ENCODE assay signal across 18 cellular contexts in the genomic region with DNA sequence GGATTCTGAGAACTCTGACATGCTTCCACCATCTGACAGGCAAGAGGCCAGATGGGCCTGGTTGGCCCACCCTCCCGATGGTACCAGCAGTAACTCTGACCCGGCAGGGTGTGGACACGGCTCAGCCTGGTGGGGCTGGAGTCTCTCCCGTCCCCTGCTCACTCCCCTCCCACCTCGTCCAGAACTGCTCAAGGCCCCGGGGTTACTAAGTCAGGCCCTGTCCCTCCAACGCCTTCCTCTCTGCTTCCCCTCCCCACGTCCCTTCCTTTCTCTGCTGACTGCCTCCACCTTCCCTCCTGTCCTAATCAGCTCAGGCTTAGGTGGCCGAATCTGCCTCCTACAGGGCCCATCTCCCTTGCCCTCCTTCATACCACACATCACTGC. TPM values are rescaled to one million over a fixed set of nuclear protein-coding genes. Genes with fewer than 3 reads are reported as not detected.
DNase-seq lines count a peak whose midpoint lies in the region; ATAC-seq and TF ChIP-seq lines count a peak whose summit lies in the region.
"Had no signal": no experiment of that assay in that cellular context is flagged by ENCODE, and none has a peak within 500 bp of the region (broad histone marks: within the 10 kb centered on the region; RNA-seq: fewer than 3 reads in every experiment).

No MANE protein-coding gene starts in this region.

- intact Hi-C loops in OCI-LY7 (cut with micrococcal nuclease; ENCODE audit: unreplicated experiment): no loop called here
- intact Hi-C loops in colonic mucosa (cut with DNase I): no loop called here
- intact Hi-C loops in spleen (cut with DNase I; ENCODE audit: low total_unique reads): no loop called here
- intact Hi-C loops in PC-9 (cut with micrococcal nuclease; ENCODE audit: unreplicated experiment): no loop called here

- DNase-seq in OCI-LY7 (ENCODE audit: low spot score) (no peak), colonic mucosa (no peak), spleen (peak; percentile 61), PC-9 (no peak), occipital lobe (lab: John Stamatoyannopoulos, UW) (no peak)
- DNase-seq: DMS153, KG1, NCI-H1048, NCI-H146, NCI-H2081 treated with DMSO at 0.1 percent for 48 hours, NCI-H526 had no signal

- TF ChIP-seq POLR2A in spleen (IDR thresholded peaks at IDR 0.05): no peak

- H2AFZ ChIP-seq in OCI-LY7 (ENCODE audit: low read length): peak overlapping the region; percentile 39; the same call in 1 of the 2 replicates
- no peak overlapping the region for H2AFZ ChIP-seq in PC-9

- WGBS in spleen, 5 donors: 45 to 80% (median 63%) methylated on average over 7 to 9 of the region's 9 CpGs

- H3K9me2 ChIP-seq in OCI-LY7 (ENCODE audit: insufficient read depth, low read length) (no peaks in the 10 kb centered on the region), PC-9 (ENCODE audit: insufficient read depth) (no peaks in the 10 kb centered on the region)

- H3K9me3 ChIP-seq in OCI-LY7 (ENCODE audit: low read length) (no peaks in the 10 kb centered on the region), colonic mucosa (no peaks in the 10 kb centered on the region), mucosa of rectum (ENCODE audit: control insufficient read depth in 2 of 2, low read length in 2 of 2) (no peaks in the 10 kb centered on the region), spleen (peaks cover 0 to 2% (median 0%) of the 10 kb centered on the region in 8 donors), PC-9 (ENCODE audit: insufficient read depth, low read depth) (no peaks in the 10 kb centered on the region)

- no peaks in the 10 kb centered on the region for H3K79me2 ChIP-seq in OCI-LY7 (ENCODE audit: insufficient read depth, low read depth, low read length)
- no peaks in the 10 kb centered on the region; the same call in 1 of the 2 replicates for H3K79me2 ChIP-seq in PC-9 (ENCODE audit: low read depth)

- H3K27ac ChIP-seq in OCI-LY7 (ENCODE audit: low read depth, low read length, poor library complexity, severe bottlenecking) (no peak overlapping the region), colonic mucosa (peak overlapping the region; percentile 96), mucosa of rectum (ENCODE audit: low read depth in 2 of 2, low read length in 2 of 2) (peak overlapping the region; percentile 98 to 99), spleen (no peak overlapping the region), PC-9 (no peak overlapping the region)

- H3K36me3 ChIP-seq in OCI-LY7 (ENCODE audit: insufficient read depth, low read length) (no peaks in the 10 kb centered on the region), colonic mucosa (no peaks in the 10 kb centered on the region), mucosa of rectum (ENCODE audit: control insufficient read depth in 2 of 2, insufficient read depth in 2 of 2, low read length in 2 of 2) (no peaks in the 10 kb centered on the region), spleen (no peaks in the 10 kb centered on the region), PC-9 (ENCODE audit: low read depth) (no peaks in the 10 kb centered on the region)

- no peaks in the 10 kb centered on the region for H3K27me3 ChIP-seq in colonic mucosa
- H3K27me3 ChIP-seq in mucosa of rectum (ENCODE audit: control insufficient read depth in 2 of 2, insufficient read depth in 2 of 2, low read length in 2 of 2): no peaks in the 10 kb centered on the region
- peaks cover 0 to 7% (median 0%) of the 10 kb centered on the region in 7 donors for H3K27me3 ChIP-seq in spleen (replicated peaks in 1 of 7)
- H3K27me3 ChIP-seq in PC-9 (ENCODE audit: insufficient read depth, low read depth): no peaks in the 10 kb centered on the region

- H3K9ac ChIP-seq in colonic mucosa (ENCODE audit: low read depth in 2 of 2, low read length in 2 of 2): peak overlapping the region; percentile 76 to 86
- H3K9ac ChIP-seq in mucosa of rectum (ENCODE audit: low read depth in 1 of 2, low read length in 2 of 2): peak overlapping the region; percentile 51 to 74

- no peak overlapping the region for H3K4me3 ChIP-seq in OCI-LY7 (ENCODE audit: low read depth, low read length, poor library complexity, severe bottlenecking)
- H3K4me3 ChIP-seq in colonic mucosa: no peak overlapping the region
- peak overlapping the region in 1 of 2 donors; percentile 58 for H3K4me3 ChIP-seq in mucosa of rectum (ENCODE audit: low read length in 2 of 2)
- no peak overlapping the region for H3K4me3 ChIP-seq in spleen
- no peak overlapping the region for H3K4me3 ChIP-seq in PC-9

- H3F3A ChIP-seq in PC-9 (ENCODE audit: insufficient read depth, low read depth): peaks cover 20% of the 10 kb centered on the region

- H3K4me1 ChIP-seq in OCI-LY7 (ENCODE audit: insufficient read depth, low read length, poor library complexity, severe bottlenecking) (peaks cover 8% of the 10 kb centered on the region), colonic mucosa (no peaks in the 10 kb centered on the region), mucosa of rectum (ENCODE audit: control insufficient read depth in 2 of 2, insufficient read depth in 2 of 2, low read length in 2 of 2) (peaks cover 16 to 26% of the 10 kb centered on the region in 2 donors), spleen (peaks cover 0 to 11% (median 0%) of the 10 kb centered on the region in 6 donors), PC-9 (replicated peaks; ENCODE audit: insufficient read depth) (peaks cover 22% of the 10 kb centered on the region)

- TF ChIP-seq CTCF in OCI-LY7 (conservative IDR thresholded peaks at IDR 0.05; ENCODE audit: low read length) (no peak), colonic mucosa (IDR thresholded peaks at IDR 0.05) (no peak), spleen (IDR thresholded peaks at IDR 0.05 in 8 of 11, conservative IDR thresholded peaks at IDR 0.05 in 3 of 11) (no peak), PC-9 (conservative IDR thresholded peaks at IDR 0.05) (no peak)

- BruUV-seq in OCI-LY7 (replicated peaks; lab: Mats Ljungman, UMichigan) (no TSS peak), PC-9 (replicated peaks; lab: Mats Ljungman, UMichigan) (no TSS peak)

- CTCF ChIA-PET in OCI-LY7 (lab: Charles Lee; ENCODE audit: unreplicated experiment) (no interaction called here), PC-9 (lab: Charles Lee) (no interaction called here)

- ATAC-seq in GM21381 (IDR thresholded peaks at IDR 0.05; ENCODE audit: unreplicated experiment): no peak
- ATAC-seq: HCT116, Right ventricle myocardium inferior, SK-N-SH treated with all-trans-retinoic acid at 6 μM for 48 hours had no signal

- H3K4me2 ChIP-seq in OCI-LY7 (ENCODE audit: low read length) (peak overlapping the region; percentile 7; the same call in 1 of the 2 replicates), PC-9 (no peak overlapping the region)

- POLR2A ChIA-PET in OCI-LY7 (lab: Charles Lee) (no interaction called here), PC-9 (lab: Charles Lee; ENCODE audit: unreplicated experiment) (interaction anchor here (0.5 to 0.6 kb wide), 3 partner anchors 12 to 328 kb away, joined by 3 read pairs; no protein-coding TSS in a partner anchor)

- H4K20me1 ChIP-seq in OCI-LY7 (ENCODE audit: insufficient read depth, low read length): no peaks in the 10 kb centered on the region
- H4K20me1 ChIP-seq in PC-9 (ENCODE audit: insufficient read depth): no peaks in the 10 kb centered on the region

RNA-seq across cellular contexts. Expression of a gene that starts 12.5 kb away (rescaled TPM):
- not detected in 2 replicates for total RNA-seq in OCI-LY7 (2014; rRNA removed; shearing (Covaris generic))
- total RNA-seq in OCI-LY7 (2022): not detected in 2 replicates
- not detected for total RNA-seq in colonic mucosa
- total RNA-seq in spleen: not detected
- under 1 TPM in 1 of 3 donors, not detected in 2; 0.13 TPM for polyA plus RNA-seq in spleen
- total RNA-seq in PC-9 (2021): 3.0 and 6.3 TPM in 2 replicates
- total RNA-seq in occipital lobe: not detected
- total RNA-seq: M059J, Right ventricle myocardium inferior had no signal
- polyA plus RNA-seq: BJ had no signal

RNA-seq across cellular contexts. Expression of a gene that starts 37.9 kb away (rescaled TPM):
- total RNA-seq in OCI-LY7 (2014; rRNA removed; shearing (Covaris generic)): not detected in 2 replicates
- total RNA-seq in OCI-LY7 (2022): not detected in 2 replicates
- total RNA-seq in colonic mucosa: under 1 TPM; 0.11 to 0.40 TPM
- total RNA-seq in spleen: not detected
- polyA plus RNA-seq in spleen: under 1 TPM in 1 of 3 donors, not detected in 2; 0.10 TPM
- total RNA-seq in PC-9 (2021): not detected in 2 replicates
- total RNA-seq in occipital lobe: not detected
- total RNA-seq: M059J, Right ventricle myocardium inferior had no signal
- polyA plus RNA-seq: BJ had no signal

Comparison
In these comparisons a context has a peak if more than half of its experiments do, and no peak if none do; other contexts are left out.
1. H3K27ac ChIP-seq: peak in colonic mucosa (single experiment) and mucosa of rectum (2 of 2); none in OCI-LY7 (single experiment), spleen (0 of 8) and PC-9 (single experiment).